In genomic region chr2:171386627-171387026, GRCh38 we compare ENCODE assay signal across 16 cellular contexts. TPM values are rescaled to one million over a fixed set of nuclear protein-coding genes. Genes with fewer than 3 reads are reported as not detected.
DNase-seq lines count a peak whose midpoint lies in the region; ATAC-seq and TF ChIP-seq lines count a peak whose summit lies in the region.
"Had no signal": no experiment of that assay in that cellular context is flagged by ENCODE, and none has a peak within 500 bp of the region (broad histone marks: within the 10 kb centered on the region; RNA-seq: fewer than 3 reads in every experiment).

No MANE protein-coding gene starts in this region.

- no peak overlapping the region for H3K9ac ChIP-seq in iPS-15b (ENCODE audit: low read depth, low read length)

- CTCF ChIA-PET in activated CD8-positive, alpha-beta memory T cell treated with anti-CD3 and anti-CD28 coated beads, Interleukin-2, amount 10 ng/mL, durations not matched to agents 7 days and 5 days (lab: Charles Lee), result interaction anchor here (1.0 kb wide), 1 partner anchor 29 kb away, joined by 3 read pairs; no protein-coding TSS in a partner anchor

- no peak for TF ChIP-seq POLR2A in thyroid gland (IDR thresholded peaks at IDR 0.05)

- WGBS in thyroid gland, 2 donors, result 90 to 95% methylated on average over 9 to 10 of the region's 10 CpGs

- H3K36me3 Mint-ChIP-seq in activated CD8-positive, alpha-beta memory T cell treated with anti-CD3 and anti-CD28 coated beads, Interleukin-2, amount 10 ng/mL, durations not matched to agents 7 days and 5 days, result peaks cover 24% of the 10 kb centered on the region

- H3K4me3 ChIP-seq in RWPE2 (ENCODE audit: severe bottlenecking), result no peak overlapping the region
- H3K4me3 ChIP-seq in iPS-15b (ENCODE audit: low read depth, low read length), result peak overlapping the region; percentile 28
- no peak overlapping the region for H3K4me3 ChIP-seq in thyroid gland (replicated peaks in 1 of 3)
- H3K4me3 ChIP-seq: GM12878 had no signal

- no peaks in the 10 kb centered on the region for H3K27me3 Mint-ChIP-seq in activated CD8-positive, alpha-beta memory T cell treated with anti-CD3 and anti-CD28 coated beads, Interleukin-2, amount 10 ng/mL, durations not matched to agents 7 days and 5 days

- peaks cover 23% of the 10 kb centered on the region for H3K4me1 Mint-ChIP-seq in activated CD8-positive, alpha-beta memory T cell treated with anti-CD3 and anti-CD28 coated beads, Interleukin-2, amount 10 ng/mL, durations not matched to agents 7 days and 5 days

- no peak overlapping the region for H3K4me3 Mint-ChIP-seq in activated CD8-positive, alpha-beta memory T cell treated with anti-CD3 and anti-CD28 coated beads, Interleukin-2, amount 10 ng/mL, durations not matched to agents 7 days and 5 days

- H3K9me3 ChIP-seq in RWPE2 (ENCODE audit: severe bottlenecking) (no peaks in the 10 kb centered on the region), iPS-15b (ENCODE audit: control insufficient read depth, insufficient read depth, low read length) (no peaks in the 10 kb centered on the region), thyroid gland (no peaks in the 10 kb centered on the region)

- no peak for DNase-seq in activated CD8-positive, alpha-beta memory T cell treated with anti-CD3 and anti-CD28 coated beads, Interleukin-2, amount 10 ng/mL, durations not matched to agents 7 days and 5 days
- DNase-seq in activated CD8-positive, alpha-beta memory T cell treated with anti-CD3 and anti-CD28 coated beads, Interleukin-2, amount 50 U/mL, for 48 hours, result no peak
- peak; percentile 37 for DNase-seq in RWPE2 (ENCODE audit: low spot score)
- DNase-seq in thyroid gland, result peak; percentile 6 to 18
- DNase-seq in NCI-H146 (lab: John Stamatoyannopoulos, UW), result no peak
- DNase-seq in left ventricle myocardium superior, result no peak
- DNase-seq: COR-L47, KG1, NCI-H1048, NCI-H1694, NCI-H345, NCI-H82 had no signal

- peak overlapping the region; percentile 14 for H3K27ac Mint-ChIP-seq in activated CD8-positive, alpha-beta memory T cell treated with anti-CD3 and anti-CD28 coated beads, Interleukin-2, amount 10 ng/mL, durations not matched to agents 7 days and 5 days

- ATAC-seq in activated CD8-positive, alpha-beta memory T cell treated with anti-CD3 and anti-CD28 coated beads, Interleukin-2, amount 10 ng/mL, durations not matched to agents 7 days and 5 days, result no peak
- ATAC-seq in RWPE2 (ENCODE audit: low read depth) (no peak), left ventricle myocardium superior (no peak), GM21526 (IDR thresholded peaks at IDR 0.05; ENCODE audit: low FRiP score, unreplicated experiment) (no peak)
- ATAC-seq: GM12878 had no signal

- intact Hi-C loops in thyroid gland (cut with DNase I) (no loop called here), left ventricle myocardium superior (cut with micrococcal nuclease) (no loop called here)

- H3K27me3 ChIP-seq in RWPE2 (ENCODE audit: insufficient read depth, poor library complexity, severe bottlenecking) (no peaks in the 10 kb centered on the region), iPS-15b (ENCODE audit: control insufficient read depth, insufficient read depth, low read length) (no peaks in the 10 kb centered on the region), thyroid gland (no peaks in the 10 kb centered on the region)

- H3K36me3 ChIP-seq in RWPE2 (ENCODE audit: low read depth), result peaks cover 10% of the 10 kb centered on the region; the same call in 1 of the 2 replicates
- no peaks in the 10 kb centered on the region for H3K36me3 ChIP-seq in iPS-15b (ENCODE audit: control insufficient read depth, insufficient read depth, low read length)
- H3K36me3 ChIP-seq in thyroid gland, result no peaks in the 10 kb centered on the region

- no peaks in the 10 kb centered on the region for H3K9me3 Mint-ChIP-seq in activated CD8-positive, alpha-beta memory T cell treated with anti-CD3 and anti-CD28 coated beads, Interleukin-2, amount 10 ng/mL, durations not matched to agents 7 days and 5 days (ENCODE audit: low read depth)

- TF ChIP-seq CTCF in RWPE2 (IDR thresholded peaks at IDR 0.05; ENCODE audit: poor library complexity, severe bottlenecking) (no peak), thyroid gland (IDR thresholded peaks at IDR 0.05) (no peak)

- H3K27ac ChIP-seq in RWPE2 (ENCODE audit: poor library complexity, severe bottlenecking), result no peak overlapping the region
- H3K27ac ChIP-seq in thyroid gland, result peak overlapping the region in 2 of 3 donors; percentile 13 to 38
- H3K27ac ChIP-seq: C4-2B had no signal

- peaks cover 15% of the 10 kb centered on the region for H3K4me1 ChIP-seq in RWPE2 (ENCODE audit: insufficient read depth, poor library complexity, severe bottlenecking)
- H3K4me1 ChIP-seq in iPS-15b (ENCODE audit: control insufficient read depth, insufficient read depth, low read length), result peaks cover 15% of the 10 kb centered on the region
- peaks cover 4 to 11% of the 10 kb centered on the region in 2 donors for H3K4me1 ChIP-seq in thyroid gland

RNA-seq across cellular contexts. Expression of gene METTL8, which starts 47.2 kb away (rescaled TPM):
- 10 to 100 TPM; 20.4 to 33.7 TPM for total RNA-seq in activated CD8-positive, alpha-beta memory T cell treated with anti-CD3 and anti-CD28 coated beads, Interleukin-2, amount 10 ng/mL, durations not matched to agents 7 days and 5 days
- total RNA-seq in thyroid gland (10 to 100 TPM; 10.6 to 13.7 (median 13.2) TPM), left ventricle myocardium superior (8.2 TPM)

RNA-seq across cellular contexts. Expression of gene DCAF17, which starts 47.4 kb away (rescaled TPM):
- total RNA-seq in activated CD8-positive, alpha-beta memory T cell treated with anti-CD3 and anti-CD28 coated beads, Interleukin-2, amount 10 ng/mL, durations not matched to agents 7 days and 5 days, result 10 to 100 TPM; 18.7 to 19.7 TPM
- 10 to 100 TPM; 38.7 to 52.1 (median 46.2) TPM for total RNA-seq in thyroid gland
- total RNA-seq in left ventricle myocardium superior, result 5.8 TPM

Comparison
In these comparisons a context has a peak if more than half of its experiments do, and no peak if none do; other contexts are left out.
1. DNase-seq: peak in RWPE2 (single experiment) and thyroid gland (2 of 2); none in activated CD8-positive, alpha-beta memory T cell treated with anti-CD3 and anti-CD28 coated beads, Interleukin-2, amount 10 ng/mL, durations not matched to agents 7 days and 5 days (single experiment), activated CD8-positive, alpha-beta memory T cell treated with anti-CD3 and anti-CD28 coated beads, Interleukin-2, amount 50 U/mL, for 48 hours (single experiment), NCI-H146 (single experiment) and left ventricle myocardium superior (single experiment).